ENCODE assay signal across 26 cellular contexts in genomic region chr3:109115451-109115850, GRCh38. TPM values are rescaled to one million over a fixed set of nuclear protein-coding genes. Genes with fewer than 3 reads are reported as not detected.
DNase-seq lines count a peak whose midpoint lies in the region; ATAC-seq and TF ChIP-seq lines count a peak whose summit lies in the region.
"Had no signal": no experiment of that assay in that cellular context is flagged by ENCODE, and none has a peak within 500 bp of the region (broad histone marks: within the 10 kb centered on the region; RNA-seq: fewer than 3 reads in every experiment).

No MANE protein-coding gene starts in this region.

- intact Hi-C loops in activated T-helper 1 cell treated with anti-CD3 and anti-CD28 coated beads, Interleukin-12 subunit alpha, Interleukin-12 subunit beta, Interleukin-2, Interleukin-4 antibody, amounts not matched to agents 30 ng/mL and 10 ng/mL and 1 ng/mL, durations not matched to agents 14 hours and 24 hours and 36 hours (cut with micrococcal nuclease): no loop called here

- no peaks in the 10 kb centered on the region for H3K36me3 ChIP-seq in adipocyte (ENCODE audit: control insufficient read depth, insufficient read depth, low read length, severe bottlenecking)
- H3K36me3 ChIP-seq: BLaER1, SJSA1 had no signal

- TF ChIP-seq CTCF in nephron progenitor cell (IDR thresholded peaks at IDR 0.05) (no peak), omental fat pad (IDR thresholded peaks at IDR 0.05) (no peak)

- no peaks in the 10 kb centered on the region for H3K4me1 ChIP-seq in adipocyte (ENCODE audit: control insufficient read depth, insufficient read depth, low read length)
- H3K4me1 ChIP-seq: SJSA1 had no signal

- no peak overlapping the region for H3K4me3 ChIP-seq in adipocyte (ENCODE audit: low read length)
- H3K4me3 ChIP-seq: BLaER1, PC-9, SJSA1 had no signal

- no peak for ATAC-seq in omental fat pad (ENCODE audit: low FRiP score)
- no peak for ATAC-seq in activated T-helper 17 cell treated with anti-CD3 and anti-CD28 coated beads, Interleukin-2, amount 50 U/mL, for 72 hours (replicated peaks)
- ATAC-seq: HCT116, Right ventricle myocardium inferior had no signal

- no peak overlapping the region for H3K4me3 Mint-ChIP-seq in nephron progenitor cell
- H3K4me3 Mint-ChIP-seq in activated T-helper 17 cell treated with anti-CD3 and anti-CD28 coated beads, Interleukin-2, amount 50 U/mL, for 72 hours: no peak overlapping the region
- H3K4me3 Mint-ChIP-seq in activated T-helper 1 cell treated with anti-CD3 and anti-CD28 coated beads, Interleukin-12 subunit alpha, Interleukin-12 subunit beta, Interleukin-2, Interleukin-4 antibody, amounts not matched to agents 30 ng/mL and 10 ng/mL and 1 ng/mL, durations not matched to agents 14 hours and 24 hours and 36 hours: no peak overlapping the region
- H3K4me3 Mint-ChIP-seq: CD4-positive, CD25-positive, alpha-beta regulatory T cell had no signal

- peaks cover 8% of the 10 kb centered on the region for H3K9me3 Mint-ChIP-seq in nephron progenitor cell
- H3K9me3 Mint-ChIP-seq in activated T-helper 17 cell treated with anti-CD3 and anti-CD28 coated beads, Interleukin-2, amount 50 U/mL, for 72 hours: no peaks in the 10 kb centered on the region
- no peaks in the 10 kb centered on the region for H3K9me3 Mint-ChIP-seq in activated T-helper 1 cell treated with anti-CD3 and anti-CD28 coated beads, Interleukin-12 subunit alpha, Interleukin-12 subunit beta, Interleukin-2, Interleukin-4 antibody, amounts not matched to agents 30 ng/mL and 10 ng/mL and 1 ng/mL, durations not matched to agents 14 hours and 24 hours and 36 hours

- DNase-seq in ELR (ENCODE audit: low read depth) (peak; percentile 43), adipocyte (ENCODE audit: low read depth) (peak; percentile 42), dedifferentiated amniotic fluid mesenchymal stem cell (ENCODE audit: extremely low spot score) (peak; percentile 15), nephron progenitor cell (no peak), omental fat pad (ENCODE audit: low spot score) (no peak)
- DNase-seq in activated T-helper 1 cell treated with anti-CD3 and anti-CD28 coated beads, Interleukin-12 subunit alpha, Interleukin-12 subunit beta, Interleukin-2, Interleukin-4 antibody, amounts not matched to agents 30 ng/mL and 10 ng/mL and 1 ng/mL, durations not matched to agents 14 hours and 24 hours and 36 hours (ENCODE audit: low spot score): no peak
- DNase-seq: CD4-positive, CD25-positive, alpha-beta regulatory T cell; DMS153; DND-41; GOT3; KG1; MM.1S; NCI-H2029; NCI-H446 treated with DMSO at 0.1 percent for 48 hours; NCI-H526; NCI-H82; NK-92 treated with Interleukin-12 subunit alpha and Interleukin-12 subunit beta, amount 100 ng/mL, for 24 hours; PC-9 had no signal

- H3K4me1 Mint-ChIP-seq in nephron progenitor cell: peaks cover 47% of the 10 kb centered on the region
- H3K4me1 Mint-ChIP-seq in activated T-helper 17 cell treated with anti-CD3 and anti-CD28 coated beads, Interleukin-2, amount 50 U/mL, for 72 hours: no peaks in the 10 kb centered on the region
- no peaks in the 10 kb centered on the region for H3K4me1 Mint-ChIP-seq in activated T-helper 1 cell treated with anti-CD3 and anti-CD28 coated beads, Interleukin-12 subunit alpha, Interleukin-12 subunit beta, Interleukin-2, Interleukin-4 antibody, amounts not matched to agents 30 ng/mL and 10 ng/mL and 1 ng/mL, durations not matched to agents 14 hours and 24 hours and 36 hours (ENCODE audit: low read depth)
- H3K4me1 Mint-ChIP-seq: CD4-positive, CD25-positive, alpha-beta regulatory T cell had no signal

- H3K9me3 ChIP-seq in adipocyte (ENCODE audit: control insufficient read depth, low read length): no peaks in the 10 kb centered on the region
- H3K9me3 ChIP-seq: SJSA1 had no signal

- H3K27me3 Mint-ChIP-seq in nephron progenitor cell (ENCODE audit: low read depth, poor library complexity): peaks cover 4% of the 10 kb centered on the region
- no peaks in the 10 kb centered on the region for H3K27me3 Mint-ChIP-seq in activated T-helper 17 cell treated with anti-CD3 and anti-CD28 coated beads, Interleukin-2, amount 50 U/mL, for 72 hours
- H3K27me3 Mint-ChIP-seq in activated T-helper 1 cell treated with anti-CD3 and anti-CD28 coated beads, Interleukin-12 subunit alpha, Interleukin-12 subunit beta, Interleukin-2, Interleukin-4 antibody, amounts not matched to agents 30 ng/mL and 10 ng/mL and 1 ng/mL, durations not matched to agents 14 hours and 24 hours and 36 hours (ENCODE audit: insufficient read depth): peaks cover 5% of the 10 kb centered on the region

- H3K27me3 ChIP-seq in adipocyte (replicated peaks; ENCODE audit: control insufficient read depth, insufficient read depth, low read length): no peaks in the 10 kb centered on the region
- H3K27me3 ChIP-seq: BLaER1, SJSA1 had no signal

- H3K9ac ChIP-seq in adipocyte (ENCODE audit: low read length): no peak overlapping the region
- H3K9ac ChIP-seq: BLaER1 had no signal

- no peaks in the 10 kb centered on the region for H3K36me3 Mint-ChIP-seq in nephron progenitor cell (ENCODE audit: low read depth)
- no peaks in the 10 kb centered on the region for H3K36me3 Mint-ChIP-seq in activated T-helper 17 cell treated with anti-CD3 and anti-CD28 coated beads, Interleukin-2, amount 50 U/mL, for 72 hours (ENCODE audit: low read depth)
- no peaks in the 10 kb centered on the region for H3K36me3 Mint-ChIP-seq in activated T-helper 1 cell treated with anti-CD3 and anti-CD28 coated beads, Interleukin-12 subunit alpha, Interleukin-12 subunit beta, Interleukin-2, Interleukin-4 antibody, amounts not matched to agents 30 ng/mL and 10 ng/mL and 1 ng/mL, durations not matched to agents 14 hours and 24 hours and 36 hours (ENCODE audit: low read depth)
- H3K36me3 Mint-ChIP-seq: CD4-positive, CD25-positive, alpha-beta regulatory T cell had no signal

- H3K27ac Mint-ChIP-seq in nephron progenitor cell: peak overlapping the region; percentile 5
- no peak overlapping the region for H3K27ac Mint-ChIP-seq in activated T-helper 17 cell treated with anti-CD3 and anti-CD28 coated beads, Interleukin-2, amount 50 U/mL, for 72 hours
- no peak overlapping the region for H3K27ac Mint-ChIP-seq in activated T-helper 1 cell treated with anti-CD3 and anti-CD28 coated beads, Interleukin-12 subunit alpha, Interleukin-12 subunit beta, Interleukin-2, Interleukin-4 antibody, amounts not matched to agents 30 ng/mL and 10 ng/mL and 1 ng/mL, durations not matched to agents 14 hours and 24 hours and 36 hours
- H3K27ac Mint-ChIP-seq: CD4-positive, CD25-positive, alpha-beta regulatory T cell had no signal

RNA-seq across cellular contexts. Expression of gene MORC1, which starts 2.5 kb away (rescaled TPM):
- under 1 TPM in 1 of 4 donors, not detected in 3; 0.09 TPM for total RNA-seq in omental fat pad
- total RNA-seq in activated T-helper 17 cell treated with anti-CD3 and anti-CD28 coated beads, Interleukin-2, amount 50 U/mL, for 72 hours: under 1 TPM in 1 of 2 donors, not detected in 1; 0.11 TPM
- total RNA-seq in activated T-helper 1 cell treated with anti-CD3 and anti-CD28 coated beads, Interleukin-12 subunit alpha, Interleukin-12 subunit beta, Interleukin-2, Interleukin-4 antibody, amounts not matched to agents 30 ng/mL and 10 ng/mL and 1 ng/mL, durations not matched to agents 14 hours and 24 hours and 36 hours: not detected in 2 replicates
- total RNA-seq: A172, G401, PC-9, Right ventricle myocardium inferior, RPMI7951, SJSA1 had no signal

RNA-seq across cellular contexts. Expression of gene C3orf85, which starts 21.1 kb away (rescaled TPM):
- not detected for total RNA-seq in omental fat pad
- total RNA-seq in activated T-helper 17 cell treated with anti-CD3 and anti-CD28 coated beads, Interleukin-2, amount 50 U/mL, for 72 hours: not detected
- not detected in 2 replicates for total RNA-seq in activated T-helper 1 cell treated with anti-CD3 and anti-CD28 coated beads, Interleukin-12 subunit alpha, Interleukin-12 subunit beta, Interleukin-2, Interleukin-4 antibody, amounts not matched to agents 30 ng/mL and 10 ng/mL and 1 ng/mL, durations not matched to agents 14 hours and 24 hours and 36 hours
- total RNA-seq: A172; CD4-positive, CD25-positive, alpha-beta regulatory T cell; G401; PC-9; Right ventricle myocardium inferior; RPMI7951; SJSA1 had no signal

Comparison
In these comparisons a context has a peak if more than half of its experiments do, and no peak if none do; other contexts are left out.
1. DNase-seq: peak in ELR (single experiment), adipocyte (single experiment) and dedifferentiated amniotic fluid mesenchymal stem cell (single experiment); none in nephron progenitor cell (single experiment), omental fat pad (single experiment) and activated T-helper 1 cell treated with anti-CD3 and anti-CD28 coated beads, Interleukin-12 subunit alpha, Interleukin-12 subunit beta, Interleukin-2, Interleukin-4 antibody, amounts not matched to agents 30 ng/mL and 10 ng/mL and 1 ng/mL, durations not matched to agents 14 hours and 24 hours and 36 hours (single experiment).